Comparison of ENCODE assay signal across 1 cellular context in the genomic region with DNA sequence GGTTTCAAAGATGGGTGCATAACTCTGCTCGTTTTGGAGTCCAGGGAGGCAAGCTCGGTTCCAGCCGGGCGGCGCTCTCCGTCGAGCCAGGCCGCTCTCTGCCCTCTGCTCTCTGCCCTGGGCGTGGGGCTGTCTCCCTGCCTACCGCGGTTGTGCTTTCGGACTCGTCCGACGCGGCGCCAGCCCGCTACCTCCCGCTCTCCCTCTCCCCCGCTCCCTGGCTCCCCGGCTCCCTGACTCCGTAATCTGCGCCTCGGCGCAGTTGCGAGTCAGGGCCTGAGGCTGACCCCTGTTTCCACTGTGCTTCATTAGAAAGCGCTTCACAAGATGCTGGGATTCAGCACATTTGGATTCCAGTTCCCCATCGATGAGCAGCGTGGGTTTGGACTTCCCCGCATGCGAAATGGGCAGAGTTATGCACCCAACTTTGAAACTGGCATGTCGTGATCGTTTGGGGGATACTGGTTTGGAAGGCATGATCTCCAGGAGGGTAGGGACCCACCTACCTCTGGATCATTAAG.
TF ChIP-seq lines count a peak whose summit lies in the region.

No MANE protein-coding gene starts in this region.

TF ChIP-seq in HepG2, 621 proteins besides CTCF, POLR2A, EP300 and RAD21 (continued from another document and continues in another):
- TF ChIP-seq, protein P1, sequence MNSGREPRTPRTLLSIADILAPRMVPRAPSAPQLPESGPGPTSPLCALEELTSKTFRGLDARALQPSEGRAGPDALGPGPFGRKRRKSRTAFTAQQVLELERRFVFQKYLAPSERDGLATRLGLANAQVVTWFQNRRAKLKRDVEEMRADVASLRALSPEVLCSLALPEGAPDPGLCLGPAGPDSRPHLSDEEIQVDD (CRISPR knock-in tag; IDR thresholded peaks at IDR 0.05; ENCODE audit: borderline replicate concordance): no peak
- TF ChIP-seq HES4 (CRISPR knock-in tag; IDR thresholded peaks at IDR 0.05; ENCODE audit: borderline replicate concordance): peak; percentile 47; the same call in 1 of the 2 replicates
- TF ChIP-seq ARNT2 (CRISPR knock-in tag; IDR thresholded peaks at IDR 0.05; ENCODE audit: low read depth): no peak; the same call in 1 of the 2 replicates
- peak; percentile 23 for TF ChIP-seq SKI (IDR thresholded peaks at IDR 0.05; ENCODE audit: partially characterized antibody)
- TF ChIP-seq ZFY (CRISPR knock-in tag; IDR thresholded peaks at IDR 0.05): peak; percentile 46
- TF ChIP-seq, protein P2, sequence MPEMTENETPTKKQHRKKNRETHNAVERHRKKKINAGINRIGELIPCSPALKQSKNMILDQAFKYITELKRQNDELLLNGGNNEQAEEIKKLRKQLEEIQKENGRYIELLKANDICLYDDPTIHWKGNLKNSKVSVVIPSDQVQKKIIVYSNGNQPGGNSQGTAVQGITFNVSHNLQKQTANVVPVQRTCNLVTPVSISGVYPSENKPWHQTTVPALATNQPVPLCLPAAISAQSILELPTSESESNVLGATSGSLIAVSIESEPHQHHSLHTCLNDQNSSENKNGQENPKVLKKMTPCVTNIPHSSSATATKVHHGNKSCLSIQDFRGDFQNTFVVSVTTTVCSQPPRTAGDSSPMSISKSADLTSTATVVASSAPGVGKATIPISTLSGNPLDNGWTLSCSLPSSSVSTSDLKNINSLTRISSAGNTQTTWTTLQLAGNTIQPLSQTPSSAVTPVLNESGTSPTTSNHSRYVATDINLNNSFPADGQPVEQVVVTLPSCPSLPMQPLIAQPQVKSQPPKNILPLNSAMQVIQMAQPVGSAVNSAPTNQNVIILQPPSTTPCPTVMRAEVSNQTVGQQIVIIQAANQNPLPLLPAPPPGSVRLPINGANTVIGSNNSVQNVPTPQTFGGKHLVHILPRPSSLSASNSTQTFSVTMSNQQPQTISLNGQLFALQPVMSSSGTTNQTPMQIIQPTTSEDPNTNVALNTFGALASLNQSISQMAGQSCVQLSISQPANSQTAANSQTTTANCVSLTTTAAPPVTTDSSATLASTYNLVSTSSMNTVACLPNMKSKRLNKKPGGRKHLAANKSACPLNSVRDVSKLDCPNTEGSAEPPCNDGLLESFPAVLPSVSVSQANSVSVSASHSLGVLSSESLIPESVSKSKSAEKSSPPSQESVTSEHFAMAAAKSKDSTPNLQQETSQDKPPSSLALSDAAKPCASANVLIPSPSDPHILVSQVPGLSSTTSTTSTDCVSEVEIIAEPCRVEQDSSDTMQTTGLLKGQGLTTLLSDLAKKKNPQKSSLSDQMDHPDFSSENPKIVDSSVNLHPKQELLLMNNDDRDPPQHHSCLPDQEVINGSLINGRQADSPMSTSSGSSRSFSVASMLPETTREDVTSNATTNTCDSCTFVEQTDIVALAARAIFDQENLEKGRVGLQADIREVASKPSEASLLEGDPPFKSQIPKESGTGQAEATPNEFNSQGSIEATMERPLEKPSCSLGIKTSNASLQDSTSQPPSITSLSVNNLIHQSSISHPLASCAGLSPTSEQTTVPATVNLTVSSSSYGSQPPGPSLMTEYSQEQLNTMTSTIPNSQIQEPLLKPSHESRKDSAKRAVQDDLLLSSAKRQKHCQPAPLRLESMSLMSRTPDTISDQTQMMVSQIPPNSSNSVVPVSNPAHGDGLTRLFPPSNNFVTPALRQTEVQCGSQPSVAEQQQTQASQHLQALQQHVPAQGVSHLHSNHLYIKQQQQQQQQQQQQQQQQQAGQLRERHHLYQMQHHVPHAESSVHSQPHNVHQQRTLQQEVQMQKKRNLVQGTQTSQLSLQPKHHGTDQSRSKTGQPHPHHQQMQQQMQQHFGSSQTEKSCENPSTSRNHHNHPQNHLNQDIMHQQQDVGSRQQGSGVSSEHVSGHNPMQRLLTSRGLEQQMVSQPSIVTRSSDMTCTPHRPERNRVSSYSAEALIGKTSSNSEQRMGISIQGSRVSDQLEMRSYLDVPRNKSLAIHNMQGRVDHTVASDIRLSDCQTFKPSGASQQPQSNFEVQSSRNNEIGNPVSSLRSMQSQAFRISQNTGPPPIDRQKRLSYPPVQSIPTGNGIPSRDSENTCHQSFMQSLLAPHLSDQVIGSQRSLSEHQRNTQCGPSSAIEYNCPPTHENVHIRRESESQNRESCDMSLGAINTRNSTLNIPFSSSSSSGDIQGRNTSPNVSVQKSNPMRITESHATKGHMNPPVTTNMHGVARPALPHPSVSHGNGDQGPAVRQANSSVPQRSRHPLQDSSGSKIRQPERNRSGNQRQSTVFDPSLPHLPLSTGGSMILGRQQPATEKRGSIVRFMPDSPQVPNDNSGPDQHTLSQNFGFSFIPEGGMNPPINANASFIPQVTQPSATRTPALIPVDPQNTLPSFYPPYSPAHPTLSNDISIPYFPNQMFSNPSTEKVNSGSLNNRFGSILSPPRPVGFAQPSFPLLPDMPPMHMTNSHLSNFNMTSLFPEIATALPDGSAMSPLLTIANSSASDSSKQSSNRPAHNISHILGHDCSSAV (CRISPR knock-in tag; IDR thresholded peaks at IDR 0.05; ENCODE audit: borderline replicate concordance): no peak
- TF ChIP-seq, protein P3, sequence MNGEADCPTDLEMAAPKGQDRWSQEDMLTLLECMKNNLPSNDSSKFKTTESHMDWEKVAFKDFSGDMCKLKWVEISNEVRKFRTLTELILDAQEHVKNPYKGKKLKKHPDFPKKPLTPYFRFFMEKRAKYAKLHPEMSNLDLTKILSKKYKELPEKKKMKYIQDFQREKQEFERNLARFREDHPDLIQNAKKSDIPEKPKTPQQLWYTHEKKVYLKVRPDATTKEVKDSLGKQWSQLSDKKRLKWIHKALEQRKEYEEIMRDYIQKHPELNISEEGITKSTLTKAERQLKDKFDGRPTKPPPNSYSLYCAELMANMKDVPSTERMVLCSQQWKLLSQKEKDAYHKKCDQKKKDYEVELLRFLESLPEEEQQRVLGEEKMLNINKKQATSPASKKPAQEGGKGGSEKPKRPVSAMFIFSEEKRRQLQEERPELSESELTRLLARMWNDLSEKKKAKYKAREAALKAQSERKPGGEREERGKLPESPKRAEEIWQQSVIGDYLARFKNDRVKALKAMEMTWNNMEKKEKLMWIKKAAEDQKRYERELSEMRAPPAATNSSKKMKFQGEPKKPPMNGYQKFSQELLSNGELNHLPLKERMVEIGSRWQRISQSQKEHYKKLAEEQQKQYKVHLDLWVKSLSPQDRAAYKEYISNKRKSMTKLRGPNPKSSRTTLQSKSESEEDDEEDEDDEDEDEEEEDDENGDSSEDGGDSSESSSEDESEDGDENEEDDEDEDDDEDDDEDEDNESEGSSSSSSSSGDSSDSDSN (CRISPR knock-in tag; IDR thresholded peaks at IDR 0.05): peak; percentile 70; the same call in 1 of the 2 replicates
- TF ChIP-seq BRCA1 (CRISPR knock-in tag; IDR thresholded peaks at IDR 0.05): no peak
- TF ChIP-seq ZBTB3 (CRISPR knock-in tag; IDR thresholded peaks at IDR 0.05; ENCODE audit: borderline replicate concordance, low read depth): no peak
- no peak for TF ChIP-seq SMAD9 (CRISPR knock-in tag; IDR thresholded peaks at IDR 0.05)
- TF ChIP-seq REPIN1 (CRISPR knock-in tag; IDR thresholded peaks at IDR 0.05; ENCODE audit: borderline replicate concordance, low read depth): 0 out of 2 replicates have a peak, but pooled peaks have one; percentile 5
- peak; percentile 25; the same call in 1 of the 2 replicates for TF ChIP-seq ZNF205 (CRISPR knock-in tag; IDR thresholded peaks at IDR 0.05)
- TF ChIP-seq, protein P4, sequence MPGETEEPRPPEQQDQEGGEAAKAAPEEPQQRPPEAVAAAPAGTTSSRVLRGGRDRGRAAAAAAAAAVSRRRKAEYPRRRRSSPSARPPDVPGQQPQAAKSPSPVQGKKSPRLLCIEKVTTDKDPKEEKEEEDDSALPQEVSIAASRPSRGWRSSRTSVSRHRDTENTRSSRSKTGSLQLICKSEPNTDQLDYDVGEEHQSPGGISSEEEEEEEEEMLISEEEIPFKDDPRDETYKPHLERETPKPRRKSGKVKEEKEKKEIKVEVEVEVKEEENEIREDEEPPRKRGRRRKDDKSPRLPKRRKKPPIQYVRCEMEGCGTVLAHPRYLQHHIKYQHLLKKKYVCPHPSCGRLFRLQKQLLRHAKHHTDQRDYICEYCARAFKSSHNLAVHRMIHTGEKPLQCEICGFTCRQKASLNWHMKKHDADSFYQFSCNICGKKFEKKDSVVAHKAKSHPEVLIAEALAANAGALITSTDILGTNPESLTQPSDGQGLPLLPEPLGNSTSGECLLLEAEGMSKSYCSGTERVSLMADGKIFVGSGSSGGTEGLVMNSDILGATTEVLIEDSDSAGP (CRISPR knock-in tag; IDR thresholded peaks at IDR 0.05; ENCODE audit: borderline replicate concordance): peak; percentile 53
- no peak for TF ChIP-seq ZSCAN12 (CRISPR knock-in tag; IDR thresholded peaks at IDR 0.05)
- no peak for TF ChIP-seq ZBTB8A (CRISPR knock-in tag; IDR thresholded peaks at IDR 0.05; ENCODE audit: borderline replicate concordance, low read depth)
- TF ChIP-seq ZNF430 (CRISPR knock-in tag; IDR thresholded peaks at IDR 0.05): no peak
- TF ChIP-seq HCFC1 (IDR thresholded peaks at IDR 0.05; ENCODE audit: low read depth, low read length): no peak
- TF ChIP-seq PAF1 (CRISPR knock-in tag; IDR thresholded peaks at IDR 0.05): no peak
- TF ChIP-seq KDM5B (CRISPR knock-in tag; IDR thresholded peaks at IDR 0.05; ENCODE audit: borderline replicate concordance): peak; percentile 85
- no peak for TF ChIP-seq SMC3 (IDR thresholded peaks at IDR 0.05; ENCODE audit: low read length)
- TF ChIP-seq, protein P5, sequence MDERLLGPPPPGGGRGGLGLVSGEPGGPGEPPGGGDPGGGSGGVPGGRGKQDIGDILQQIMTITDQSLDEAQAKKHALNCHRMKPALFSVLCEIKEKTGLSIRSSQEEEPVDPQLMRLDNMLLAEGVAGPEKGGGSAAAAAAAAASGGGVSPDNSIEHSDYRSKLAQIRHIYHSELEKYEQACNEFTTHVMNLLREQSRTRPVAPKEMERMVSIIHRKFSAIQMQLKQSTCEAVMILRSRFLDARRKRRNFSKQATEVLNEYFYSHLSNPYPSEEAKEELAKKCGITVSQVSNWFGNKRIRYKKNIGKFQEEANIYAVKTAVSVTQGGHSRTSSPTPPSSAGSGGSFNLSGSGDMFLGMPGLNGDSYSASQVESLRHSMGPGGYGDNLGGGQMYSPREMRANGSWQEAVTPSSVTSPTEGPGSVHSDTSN (CRISPR knock-in tag; IDR thresholded peaks at IDR 0.05): no peak
- no peak for TF ChIP-seq ZBTB7B (CRISPR knock-in tag; IDR thresholded peaks at IDR 0.05)
- 0 out of 2 replicates have a peak, but pooled peaks have one; percentile 55 for TF ChIP-seq ZNF230 (CRISPR knock-in tag; IDR thresholded peaks at IDR 0.05)
- TF ChIP-seq, protein P6, sequence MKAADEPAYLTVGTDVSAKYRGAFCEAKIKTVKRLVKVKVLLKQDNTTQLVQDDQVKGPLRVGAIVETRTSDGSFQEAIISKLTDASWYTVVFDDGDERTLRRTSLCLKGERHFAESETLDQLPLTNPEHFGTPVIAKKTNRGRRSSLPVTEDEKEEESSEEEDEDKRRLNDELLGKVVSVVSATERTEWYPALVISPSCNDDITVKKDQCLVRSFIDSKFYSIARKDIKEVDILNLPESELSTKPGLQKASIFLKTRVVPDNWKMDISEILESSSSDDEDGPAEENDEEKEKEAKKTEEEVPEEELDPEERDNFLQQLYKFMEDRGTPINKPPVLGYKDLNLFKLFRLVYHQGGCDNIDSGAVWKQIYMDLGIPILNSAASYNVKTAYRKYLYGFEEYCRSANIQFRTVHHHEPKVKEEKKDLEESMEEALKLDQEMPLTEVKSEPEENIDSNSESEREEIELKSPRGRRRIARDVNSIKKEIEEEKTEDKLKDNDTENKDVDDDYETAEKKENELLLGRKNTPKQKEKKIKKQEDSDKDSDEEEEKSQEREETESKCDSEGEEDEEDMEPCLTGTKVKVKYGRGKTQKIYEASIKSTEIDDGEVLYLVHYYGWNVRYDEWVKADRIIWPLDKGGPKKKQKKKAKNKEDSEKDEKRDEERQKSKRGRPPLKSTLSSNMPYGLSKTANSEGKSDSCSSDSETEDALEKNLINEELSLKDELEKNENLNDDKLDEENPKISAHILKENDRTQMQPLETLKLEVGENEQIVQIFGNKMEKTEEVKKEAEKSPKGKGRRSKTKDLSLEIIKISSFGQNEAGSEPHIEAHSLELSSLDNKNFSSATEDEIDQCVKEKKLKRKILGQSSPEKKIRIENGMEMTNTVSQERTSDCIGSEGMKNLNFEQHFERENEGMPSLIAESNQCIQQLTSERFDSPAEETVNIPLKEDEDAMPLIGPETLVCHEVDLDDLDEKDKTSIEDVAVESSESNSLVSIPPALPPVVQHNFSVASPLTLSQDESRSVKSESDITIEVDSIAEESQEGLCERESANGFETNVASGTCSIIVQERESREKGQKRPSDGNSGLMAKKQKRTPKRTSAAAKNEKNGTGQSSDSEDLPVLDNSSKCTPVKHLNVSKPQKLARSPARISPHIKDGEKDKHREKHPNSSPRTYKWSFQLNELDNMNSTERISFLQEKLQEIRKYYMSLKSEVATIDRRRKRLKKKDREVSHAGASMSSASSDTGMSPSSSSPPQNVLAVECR (CRISPR knock-in tag; IDR thresholded peaks at IDR 0.05; ENCODE audit: borderline replicate concordance): peak; percentile 49
- no peak for TF ChIP-seq GZF1 (CRISPR knock-in tag; IDR thresholded peaks at IDR 0.05)
